Comparison of ENCODE assay signal across 25 cellular contexts in genomic region chr19:29923653-29924052, GRCh38. TPM values are rescaled to one million over a fixed set of nuclear protein-coding genes. Genes with fewer than 3 reads are reported as not detected.
A peak's percentile ranks its signal among the peaks of the same experiment; 100 is the strongest.
DNase-seq lines count a peak whose midpoint lies in the region; FAIRE-seq and TF ChIP-seq lines count a peak whose summit lies in the region.
"Had no signal": no experiment of that assay in that cellular context is flagged by ENCODE, and none has a peak within 500 bp of the region (broad histone marks: within the 10 kb centered on the region; RNA-seq: fewer than 3 reads in every experiment).

No MANE protein-coding gene starts in this region.

- H3K9me3 ChIP-seq in A673 (ENCODE audit: low read depth, low read length, poor library complexity, severe bottlenecking) (no peaks in the 10 kb centered on the region), DOHH2 (ENCODE audit: control insufficient read depth, insufficient read depth, low read length) (no peaks in the 10 kb centered on the region)
- H3K9me3 ChIP-seq: esophagus squamous epithelium, gastrocnemius medialis, tibial nerve had no signal

- intact Hi-C loops in A673 (cut with micrococcal nuclease; ENCODE audit: unreplicated experiment): no loop called here

- CTCF ChIA-PET in A673 (lab: Charles Lee): no interaction called here

- no peak for FAIRE-seq in urothelium cell line (lab: Jason Lieb, UNC)
- FAIRE-seq: TTC549 had no signal

- no peaks in the 10 kb centered on the region for H3K9me2 ChIP-seq in DOHH2 (replicated peaks; ENCODE audit: control insufficient read depth, low read length)

- no peaks in the 10 kb centered on the region for H3F3A ChIP-seq in DOHH2 (ENCODE audit: control insufficient read depth, insufficient read depth)

- TF ChIP-seq CTCF in A673 (conservative IDR thresholded peaks at IDR 0.05; ENCODE audit: low read depth, low read length) (peak; percentile 35; the same call in 1 of the 2 replicates), DOHH2 (IDR thresholded peaks at IDR 0.05; ENCODE audit: low read depth, low read length, poor library complexity, severe bottlenecking) (peak; percentile 17)

- no peaks in the 10 kb centered on the region for H3K27me3 ChIP-seq in A673 (replicated peaks; ENCODE audit: insufficient read depth, low read depth, low read length, poor library complexity)
- H3K27me3 ChIP-seq in DOHH2 (ENCODE audit: control insufficient read depth, low read length): no peaks in the 10 kb centered on the region
- H3K27me3 ChIP-seq: esophagus squamous epithelium, gastrocnemius medialis, tibial nerve had no signal

- BruUV-seq in A673 (replicated peaks; lab: Mats Ljungman, UMichigan): no TSS peak

- H3K4me3 ChIP-seq in A673 (ENCODE audit: low read depth, low read length, poor library complexity, severe bottlenecking): no peak overlapping the region
- H3K4me3 ChIP-seq in DOHH2 (ENCODE audit: low read length): no peak overlapping the region
- H3K4me3 ChIP-seq: esophagus squamous epithelium, gastrocnemius medialis, PC-9, tibial nerve had no signal

- H3K4me1 ChIP-seq in A673 (ENCODE audit: insufficient read depth, low read length, poor library complexity, severe bottlenecking): peaks cover 6% of the 10 kb centered on the region
- peaks cover 8% of the 10 kb centered on the region for H3K4me1 ChIP-seq in DOHH2 (ENCODE audit: control insufficient read depth, low read length)
- H3K4me1 ChIP-seq: esophagus squamous epithelium, gastrocnemius medialis, tibial nerve had no signal

- DNase-seq in A673 (ENCODE audit: low spot score) (no peak), M059J (ENCODE audit: low read depth) (peak; percentile 7), SW480 (ENCODE audit: low spot score) (peak; percentile 10), urothelium cell line (ENCODE audit: low spot score) (no peak), D341Med (ENCODE audit: low spot score) (no peak), cerebellum (ENCODE audit: low spot score) (no peak)
- DNase-seq: activated CD4-positive, alpha-beta T cell treated with anti-CD3 and anti-CD28 coated beads for 1 hour; activated naive CD4-positive, alpha-beta T cell treated with anti-CD3 and anti-CD28 coated beads for 36 hours; activated T-cell treated with anti-CD3 and anti-CD28 coated beads, Interleukin-2, amount 50 U/mL, for 48 hours; anterior cingulate cortex; CD4-positive, alpha-beta T cell; cortex of kidney; DMS 273 treated with DMSO at 0.1 percent for 48 hours; esophagus squamous epithelium; gastrocnemius medialis; H9; hippocampal formation; mesenchymal stem cell; NCI-H146; PC-9; Right ventricle myocardium superior had no signal

- POLR2A ChIA-PET in A673 (lab: Charles Lee; ENCODE audit: low non-redundant PET): no interaction called here

- H4K20me1 ChIP-seq in DOHH2 (ENCODE audit: control insufficient read depth, insufficient read depth, low read depth, low read length): no peaks in the 10 kb centered on the region

- H3K27ac ChIP-seq in A673 (ENCODE audit: low read depth, low read length, poor library complexity, severe bottlenecking) (no peak overlapping the region), DOHH2 (ENCODE audit: low read depth, low read length) (no peak overlapping the region)
- H3K27ac ChIP-seq: esophagus squamous epithelium, gastrocnemius medialis, HL-60, PC-9, tibial nerve had no signal

- H3K36me3 ChIP-seq in A673 (ENCODE audit: insufficient read depth, low read length, poor library complexity, severe bottlenecking) (no peaks in the 10 kb centered on the region), DOHH2 (ENCODE audit: control insufficient read depth, low read length) (no peaks in the 10 kb centered on the region)
- H3K36me3 ChIP-seq: esophagus squamous epithelium, gastrocnemius medialis, tibial nerve had no signal

- H3K79me2 ChIP-seq in DOHH2 (ENCODE audit: control insufficient read depth, low read length): no peaks in the 10 kb centered on the region

- no peak overlapping the region for H3K4me2 ChIP-seq in DOHH2 (ENCODE audit: low read length)
- H3K4me2 ChIP-seq: PC-9 had no signal

RNA-seq across cellular contexts. Expression of gene URI1, which starts 18.4 kb away (rescaled TPM):
- 88.6 and 93.0 TPM in 2 replicates for total RNA-seq in A673 (2021)
- total RNA-seq in M059J (2014; rRNA removed; shearing (Covaris generic)): 42.7 and 63.0 TPM in 2 replicates
- 76.6 TPM for total RNA-seq in cerebellum

Comparison
In these comparisons a context has a peak if more than half of its experiments do, and no peak if none do; other contexts are left out.
1. DNase-seq: peak in M059J (single experiment) and SW480 (single experiment); none in A673 (single experiment), urothelium cell line (single experiment), D341Med (single experiment) and cerebellum (single experiment).